In genomic region chr3:107916166-107916565, GRCh38 we compare ENCODE assay signal across 19 cellular contexts.
"Had no signal": no experiment of that assay in that cellular context is flagged by ENCODE, and none has a peak within 500 bp of the region (broad histone marks: within the 10 kb centered on the region; RNA-seq: fewer than 3 reads in every experiment).

No MANE protein-coding gene starts in this region.

- H3K36me3 ChIP-seq: neutrophil, pancreas, right lobe of liver, suprapubic skin, vagina had no signal

- H3K4me1 ChIP-seq: pancreas, right lobe of liver, suprapubic skin, vagina had no signal

- H3K9me3 ChIP-seq: neutrophil, pancreas, right lobe of liver, suprapubic skin, vagina had no signal

- H3K27me3 ChIP-seq: dorsolateral prefrontal cortex, pancreas, right lobe of liver, vagina had no signal

- DNase-seq: dorsolateral prefrontal cortex; effector CD4-positive, alpha-beta T cell; natural killer cell; pancreas; right lobe of liver; small intestine; stimulated activated CD4-positive, alpha-beta T cell treated with anti-CD3 and anti-CD28 coated beads, Interleukin-15, amount 100 ng/mL, for 24 hours; stimulated activated CD4-positive, alpha-beta T cell treated with anti-CD3 and anti-CD28 coated beads, Interleukin-4, amount 100 ng/mL, for 1 hour; stimulated activated CD8-positive, alpha-beta memory T cell treated with anti-CD3 and anti-CD28 coated beads, Interleukin-4, amount 100 ng/mL, for 48 hours; stimulated activated naive CD4-positive, alpha-beta T cell; stimulated activated naive CD8-positive, alpha-beta T cell treated with anti-CD3 and anti-CD28 coated beads, Interleukin-15, amount 100 ng/mL, for 72 hours; trophoblast cell had no signal

- H3K4me3 ChIP-seq: dorsolateral prefrontal cortex, lung, pancreas, right lobe of liver, suprapubic skin, vagina had no signal

- ATAC-seq: left lobe of liver; natural killer cell; pancreas; right lobe of liver; stimulated activated naive CD8-positive, alpha-beta T cell treated with anti-CD3 and anti-CD28 coated beads, Interleukin-15, amount 100 ng/mL, for 72 hours had no signal

- FAIRE-seq: frontal cortex, keratinocyte, pancreas, small intestine had no signal

- H3K27ac ChIP-seq: dorsolateral prefrontal cortex, neutrophil, pancreas, right lobe of liver, suprapubic skin, vagina had no signal
